ENCODE assay signal across 10 cellular contexts in genomic region chr21:42424848-42425602, GRCh38. TPM values are rescaled to one million over a fixed set of nuclear protein-coding genes. Genes with fewer than 3 reads are reported as not detected.
DNase-seq lines count a peak whose midpoint lies in the region; ATAC-seq and TF ChIP-seq lines count a peak whose summit lies in the region.
"Had no signal": no experiment of that assay in that cellular context is flagged by ENCODE, and none has a peak within 500 bp of the region (broad histone marks: within the 10 kb centered on the region; RNA-seq: fewer than 3 reads in every experiment).

No MANE protein-coding gene starts in this region.

- H3K9me3 ChIP-seq in T-helper 17 cell (ENCODE audit: control insufficient read depth, low read length, poor library complexity, severe bottlenecking), result no peaks in the 10 kb centered on the region
- H3K9me3 ChIP-seq in Caco-2, result no peaks in the 10 kb centered on the region
- H3K9me3 ChIP-seq in mammary epithelial cell (replicated peaks; ENCODE audit: insufficient read depth, low read length), result no peaks in the 10 kb centered on the region

- H3K36me3 Mint-ChIP-seq in T-helper 17 cell (ENCODE audit: low read depth) (peaks cover 12% of the 10 kb centered on the region), Caco-2 (ENCODE audit: insufficient read depth, unreplicated experiment) (no peaks in the 10 kb centered on the region), HFFc6 (ENCODE audit: low read depth) (peaks cover 11% of the 10 kb centered on the region)
- peaks cover 24% of the 10 kb centered on the region for H3K36me3 Mint-ChIP-seq in activated naive CD4-positive, alpha-beta T cell treated with anti-CD3 and anti-CD28 coated beads for 36 hours (ENCODE audit: low read depth)

- H3K79me2 ChIP-seq in mammary epithelial cell (ENCODE audit: insufficient read depth, low read length), result no peaks in the 10 kb centered on the region

- no TSS peak for BruUV-seq in Caco-2 (replicated peaks; lab: Mats Ljungman, UMichigan)
- no TSS peak for BruUV-seq in mammary epithelial cell (replicated peaks; lab: Mats Ljungman, UMichigan)

- peak; percentile 56 to 77 (median 64) for DNase-seq in T-helper 17 cell
- peak; percentile 75 for DNase-seq in activated naive CD4-positive, alpha-beta T cell treated with anti-CD3 and anti-CD28 coated beads for 36 hours
- DNase-seq in stimulated activated CD8-positive, alpha-beta memory T cell treated with anti-CD3 and anti-CD28 coated beads, Interleukin-15, amount 100 ng/mL, for 4 hours (ENCODE audit: low read depth in 2 of 2), result peak; percentile 52 to 58
- DNase-seq in Caco-2, result no peak
- no peak for DNase-seq in HFFc6
- no peak for DNase-seq in foreskin fibroblast
- no peak for DNase-seq in mammary epithelial cell
- DNase-seq: retina had no signal

- no peak overlapping the region for H2AFZ ChIP-seq in mammary epithelial cell (ENCODE audit: low read depth, low read length)

- no peaks in the 10 kb centered on the region for H3K27me3 Mint-ChIP-seq in T-helper 17 cell
- no peaks in the 10 kb centered on the region for H3K27me3 Mint-ChIP-seq in activated naive CD4-positive, alpha-beta T cell treated with anti-CD3 and anti-CD28 coated beads for 36 hours (ENCODE audit: low read depth)
- H3K27me3 Mint-ChIP-seq in Caco-2 (ENCODE audit: insufficient read depth, unreplicated experiment), result peaks cover 9% of the 10 kb centered on the region
- H3K27me3 Mint-ChIP-seq in HFFc6 (ENCODE audit: insufficient read depth), result no peaks in the 10 kb centered on the region; the same call in 1 of the 2 replicates

- H3K9me3 Mint-ChIP-seq in activated naive CD4-positive, alpha-beta T cell treated with anti-CD3 and anti-CD28 coated beads for 36 hours, result no peaks in the 10 kb centered on the region
- H3K9me3 Mint-ChIP-seq in Caco-2 (ENCODE audit: unreplicated experiment), result no peaks in the 10 kb centered on the region
- H3K9me3 Mint-ChIP-seq in HFFc6, result peaks cover 78% of the 10 kb centered on the region

- H4K20me1 ChIP-seq in mammary epithelial cell (ENCODE audit: insufficient read depth, low read length), result no peaks in the 10 kb centered on the region

- peak overlapping the region; percentile 92 for H3K4me3 Mint-ChIP-seq in T-helper 17 cell
- peak overlapping the region; percentile 44 for H3K4me3 Mint-ChIP-seq in activated naive CD4-positive, alpha-beta T cell treated with anti-CD3 and anti-CD28 coated beads for 36 hours
- no peak overlapping the region for H3K4me3 Mint-ChIP-seq in Caco-2 (ENCODE audit: unreplicated experiment)
- no peak overlapping the region for H3K4me3 Mint-ChIP-seq in HFFc6

- no peak overlapping the region for H3K4me2 ChIP-seq in mammary epithelial cell (ENCODE audit: insufficient read depth, low read depth, low read length)
- H3K4me2 ChIP-seq: KMS-11 had no signal

- H3K4me1 ChIP-seq in Caco-2 (no peaks in the 10 kb centered on the region), mammary epithelial cell (ENCODE audit: insufficient read depth, low read length) (no peaks in the 10 kb centered on the region)

- no peak overlapping the region for H3K27ac ChIP-seq in mammary epithelial cell (ENCODE audit: insufficient read depth, low read depth, low read length)
- H3K27ac ChIP-seq: KMS-11 had no signal

- POLR2A ChIA-PET in Caco-2 (lab: Charles Lee), result no interaction called here

- no peak for TF ChIP-seq CTCF in Caco-2 (IDR thresholded peaks at IDR 0.05; ENCODE audit: insufficient read depth in 1 of 2, low read depth in 1 of 2, low read length in 1 of 2, severe bottlenecking in 1 of 2, unreplicated experiment in 1 of 2)
- TF ChIP-seq CTCF in HFFc6 (IDR thresholded peaks at IDR 0.05), result no peak
- no peak for TF ChIP-seq CTCF in foreskin fibroblast (IDR thresholded peaks at IDR 0.05; ENCODE audit: low read depth, low read length)
- no peak for TF ChIP-seq CTCF in mammary epithelial cell (conservative IDR thresholded peaks at IDR 0.05 in 1 of 2, IDR thresholded peaks at IDR 0.05 in 1 of 2; ENCODE audit: extremely low read depth in 1 of 2, insufficient read depth in 1 of 2, low read depth in 1 of 2, low read length in 2 of 2)

- intact Hi-C loops in activated naive CD4-positive, alpha-beta T cell treated with anti-CD3 and anti-CD28 coated beads for 36 hours (cut with micrococcal nuclease), result loop anchor here (1.0 to 2.0 kb wide), 3 partner anchors 32 to 196 kb away; no protein-coding TSS in a partner anchor
- intact Hi-C loops in Caco-2 (cut with micrococcal nuclease; ENCODE audit: unreplicated experiment), result no loop called here
- intact Hi-C loops in mammary epithelial cell (cut with micrococcal nuclease), result no loop called here

- CTCF ChIA-PET in activated naive CD4-positive, alpha-beta T cell treated with anti-CD3 and anti-CD28 coated beads for 36 hours (lab: Charles Lee), result interaction anchor here (1.2 to 2.6 kb wide), 6 partner anchors 9 to 280 kb away, joined by 3 to 9 read pairs (median 6); no protein-coding TSS in a partner anchor
- CTCF ChIA-PET in Caco-2 (lab: Charles Lee) (no interaction called here), mammary epithelial cell (lab: Charles Lee; ENCODE audit: low non-redundant PET) (no interaction called here)

- H3K4me1 Mint-ChIP-seq in T-helper 17 cell, result peaks cover 62% of the 10 kb centered on the region
- peaks cover 67% of the 10 kb centered on the region for H3K4me1 Mint-ChIP-seq in activated naive CD4-positive, alpha-beta T cell treated with anti-CD3 and anti-CD28 coated beads for 36 hours (ENCODE audit: low read depth)
- H3K4me1 Mint-ChIP-seq in Caco-2 (ENCODE audit: low read depth, unreplicated experiment), result peaks cover 6% of the 10 kb centered on the region
- no peaks in the 10 kb centered on the region for H3K4me1 Mint-ChIP-seq in HFFc6 (ENCODE audit: low read depth)

- ATAC-seq in GM21381 (IDR thresholded peaks at IDR 0.05; ENCODE audit: unreplicated experiment) (peak; percentile 58), T-helper 17 cell (peak; percentile 93)

- in situ Hi-C loops in mammary epithelial cell (cut with MboI; ENCODE audit: low sequenced_read_pairs in 2 of 2), result no loop called here

- WGBS in mammary epithelial cell (ENCODE audit: low coverage, missing lambda C conversion rate), result 79% methylated on average over 12 of the region's 12 CpGs

- no peaks in the 10 kb centered on the region for H3K36me3 ChIP-seq in Caco-2 (ENCODE audit: control insufficient read depth, insufficient read depth, low read length)
- H3K36me3 ChIP-seq in mammary epithelial cell (ENCODE audit: insufficient read depth, low read length), result no peaks in the 10 kb centered on the region

- H3K27ac Mint-ChIP-seq in T-helper 17 cell (peak overlapping the region; percentile 96), Caco-2 (ENCODE audit: unreplicated experiment) (no peak overlapping the region), HFFc6 (no peak overlapping the region)
- H3K27ac Mint-ChIP-seq in activated naive CD4-positive, alpha-beta T cell treated with anti-CD3 and anti-CD28 coated beads for 36 hours, result peak overlapping the region; percentile 61

- H3K27me3 ChIP-seq in Caco-2 (replicated peaks; ENCODE audit: control insufficient read depth, insufficient read depth, low read length), result no peaks in the 10 kb centered on the region
- no peaks in the 10 kb centered on the region for H3K27me3 ChIP-seq in mammary epithelial cell (ENCODE audit: insufficient read depth, low read length)

- dilution Hi-C loops in mammary epithelial cell (cut with HindIII; ENCODE audit: low sequenced_read_pairs), result no loop called here

- H3K9ac ChIP-seq in mammary epithelial cell (ENCODE audit: insufficient read depth, low read length), result no peak overlapping the region
- H3K9ac ChIP-seq: KMS-11 had no signal

- H3K4me3 ChIP-seq in Caco-2 (ENCODE audit: low read depth, low read length) (no peak overlapping the region), foreskin fibroblast (ENCODE audit: low read depth in 1 of 2, low read length in 2 of 2) (no peak overlapping the region), mammary epithelial cell (replicated peaks in 1 of 3; ENCODE audit: insufficient read depth in 1 of 3, low read depth in 2 of 3, low read length in 3 of 3) (no peak overlapping the region)

RNA-seq across cellular contexts. Expression of gene UBASH3A, which starts 21.3 kb away (rescaled TPM):
- total RNA-seq in T-helper 17 cell, result 10 to 100 TPM; 49.5 to 50.3 TPM
- 10 to 100 TPM; 13.5 to 14.9 TPM for total RNA-seq in activated naive CD4-positive, alpha-beta T cell treated with anti-CD3 and anti-CD28 coated beads for 36 hours
- total RNA-seq in Caco-2 (2022), result not detected in 2 replicates
- not detected for total RNA-seq in HFFc6 (2021; fragmentation: NEBNext Ultra II Directional; extraction: Animal tissue kit (Norgen Biotek cat#: 25700))
- total RNA-seq in mammary epithelial cell, result not detected
- not detected for polyA plus RNA-seq in mammary epithelial cell
- not detected for polyA minus RNA-seq in mammary epithelial cell

RNA-seq across cellular contexts. Expression of gene TMPRSS3, which starts 29.2 kb away (rescaled TPM):
- total RNA-seq in T-helper 17 cell (1 to 10 TPM; 2.8 to 4.5 TPM), Caco-2 (2022) (not detected in 2 replicates), mammary epithelial cell (1 to 10 TPM in 1 of 2 donors, not detected in 1; 2.8 TPM)
- 10 to 100 TPM; 10.9 to 11.5 TPM for total RNA-seq in activated naive CD4-positive, alpha-beta T cell treated with anti-CD3 and anti-CD28 coated beads for 36 hours
- total RNA-seq in HFFc6 (2021; fragmentation: NEBNext Ultra II Directional; extraction: Animal tissue kit (Norgen Biotek cat#: 25700)), result not detected
- not detected for polyA plus RNA-seq in mammary epithelial cell
- polyA minus RNA-seq in mammary epithelial cell, result not detected

RNA-seq across cellular contexts. Expression of gene TFF1, which starts 58.7 kb away (rescaled TPM):
- total RNA-seq in T-helper 17 cell, result not detected
- not detected for total RNA-seq in activated naive CD4-positive, alpha-beta T cell treated with anti-CD3 and anti-CD28 coated beads for 36 hours
- total RNA-seq in Caco-2 (2022), result 9.8 and 26.3 TPM in 2 replicates
- not detected for total RNA-seq in HFFc6 (2021; fragmentation: NEBNext Ultra II Directional; extraction: Animal tissue kit (Norgen Biotek cat#: 25700))
- not detected for total RNA-seq in mammary epithelial cell
- not detected for polyA plus RNA-seq in mammary epithelial cell
- polyA minus RNA-seq in mammary epithelial cell, result not detected

Comparison
In these comparisons a context has a peak if more than half of its experiments do, and no peak if none do; other contexts are left out.
1. DNase-seq: peak in T-helper 17 cell (3 of 3), activated naive CD4-positive, alpha-beta T cell treated with anti-CD3 and anti-CD28 coated beads for 36 hours (single experiment) and stimulated activated CD8-positive, alpha-beta memory T cell treated with anti-CD3 and anti-CD28 coated beads, Interleukin-15, amount 100 ng/mL, for 4 hours (2 of 2); none in Caco-2 (0 of 2), HFFc6 (single experiment), foreskin fibroblast (0 of 2) and mammary epithelial cell (single experiment).
2. H3K27ac Mint-ChIP-seq: peak in T-helper 17 cell (single experiment) and activated naive CD4-positive, alpha-beta T cell treated with anti-CD3 and anti-CD28 coated beads for 36 hours (single experiment); none in Caco-2 (single experiment) and HFFc6 (single experiment).
3. H3K4me3 Mint-ChIP-seq: peak in T-helper 17 cell (single experiment) and activated naive CD4-positive, alpha-beta T cell treated with anti-CD3 and anti-CD28 coated beads for 36 hours (single experiment); none in Caco-2 (single experiment) and HFFc6 (single experiment).
4. RNA of gene UBASH3A, which starts 21.3 kb away (total RNA-seq): 49.5 to 50.3 TPM in T-helper 17 cell and 13.5 to 14.9 TPM in activated naive CD4-positive, alpha-beta T cell treated with anti-CD3 and anti-CD28 coated beads for 36 hours; not detected in Caco-2, not detected in HFFc6 and not detected in mammary epithelial cell; every median in the first group is over 10 times any median in the second.
5. RNA of gene TFF1, which starts 58.7 kb away (total RNA-seq): 9.8 to 26.3 TPM in Caco-2; not detected in T-helper 17 cell, not detected in activated naive CD4-positive, alpha-beta T cell treated with anti-CD3 and anti-CD28 coated beads for 36 hours, not detected in HFFc6 and not detected in mammary epithelial cell; every median in the first group is over 10 times any median in the second.